27 cellular contexts compared by ENCODE assay signal in the genomic region with DNA sequence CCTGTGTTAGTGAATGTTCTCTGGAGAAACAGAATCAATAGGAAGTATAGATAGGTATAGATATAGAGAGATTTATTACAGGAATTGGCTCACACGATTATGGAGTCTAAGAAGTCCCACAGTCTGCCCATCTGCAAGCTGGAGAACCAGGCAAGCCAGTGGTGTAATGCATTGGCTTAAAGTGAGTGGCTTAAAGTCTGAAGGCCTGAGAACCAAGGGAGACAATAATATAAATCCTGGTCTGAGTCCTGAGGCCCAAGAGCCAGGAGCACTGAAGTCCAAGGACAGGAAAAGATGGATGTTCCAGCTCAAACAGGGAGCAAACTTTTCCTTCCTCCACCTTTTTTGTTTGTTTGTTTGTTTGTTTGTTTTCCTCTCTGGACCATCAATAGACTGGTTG.
"Had no signal": no experiment of that assay in that cellular context is flagged by ENCODE, and none has a peak within 500 bp of the region (broad histone marks: within the 10 kb centered on the region; RNA-seq: fewer than 3 reads in every experiment).

No MANE protein-coding gene starts in this region.

- ATAC-seq: naive thymus-derived CD8-positive, alpha-beta T cell; natural killer cell treated with Interleukin-12 subunit alpha and Interleukin-12 subunit beta and Interleukin-15 and Interleukin-18, amount 100 ng/mL, for 72 hours; right cardiac atrium; right lobe of liver; stimulated activated effector memory CD8-positive, alpha-beta T cell treated with anti-CD3 and anti-CD28 coated beads, Interleukin-12 subunit alpha, Interleukin-12 subunit beta, amount 100 ng/mL, for 72 hours; stimulated activated naive CD8-positive, alpha-beta T cell treated with anti-CD3 and anti-CD28 coated beads, Interleukin-15, amount 100 ng/mL, for 72 hours had no signal

- H3K36me3 ChIP-seq: neural progenitor cell, ovary, right lobe of liver, sigmoid colon, suprapubic skin, thyroid gland, tibial nerve, upper lobe of left lung, vagina had no signal

- H2AFZ ChIP-seq: neural progenitor cell, parathyroid adenoma had no signal

- H3K27me3 ChIP-seq: neural progenitor cell, ovary, right lobe of liver, sigmoid colon, suprapubic skin, testis, thyroid gland, tibial nerve, upper lobe of left lung, vagina had no signal

- H3K27ac ChIP-seq: neural progenitor cell, parathyroid adenoma, psoas muscle, sigmoid colon, suprapubic skin, testis, thyroid gland, upper lobe of left lung, vagina had no signal

- H3K4me1 ChIP-seq: parathyroid adenoma, testis had no signal

- H3K4me3 ChIP-seq: neural progenitor cell, ovary, psoas muscle, right lobe of liver, sigmoid colon, suprapubic skin, testis, thyroid gland, tibial nerve, upper lobe of left lung, vagina had no signal

- H3K9me3 ChIP-seq: ovary, right lobe of liver, sigmoid colon, suprapubic skin, testis, thyroid gland, tibial nerve, upper lobe of left lung, vagina had no signal

- H3K9ac ChIP-seq: neural progenitor cell, parathyroid adenoma had no signal

- DNase-seq: naive thymus-derived CD8-positive, alpha-beta T cell; occipital lobe; ovary; posterior cingulate gyrus; psoas muscle; right cardiac atrium; right lobe of liver; sigmoid colon; small intestine; stimulated activated CD4-positive, alpha-beta T cell treated with anti-CD3 and anti-CD28 coated beads, Interleukin-15, amount 100 ng/mL, for 24 hours; stimulated activated CD4-positive, alpha-beta T cell treated with anti-CD3 and anti-CD28 coated beads, Interleukin-2, amount 100 ng/mL, for 24 hours; stimulated activated CD4-positive, alpha-beta T cell treated with anti-CD3 and anti-CD28 coated beads, Interleukin-2, amount 100 ng/mL, for 48 hours; stimulated activated CD4-positive, alpha-beta T cell treated with anti-CD3 and anti-CD28 coated beads, Interleukin-4, amount 100 ng/mL, for 24 hours; stimulated activated naive B cell treated with anti-CD40 and anti-IgM and Interleukin-4, amounts not matched to agents 10 μg/mL and 1 μg/mL and 100 μg/mL, for 72 hours; stimulated activated naive CD4-positive, alpha-beta T cell treated with Interleukin-2 at 50 U/mL for 16 hours; stimulated activated naive CD8-positive, alpha-beta T cell treated with anti-CD3 and anti-CD28 coated beads, Interleukin-15, amount 100 ng/mL, for 72 hours; testis; thyroid gland; trophoblast cell; upper lobe of left lung had no signal

- H3K79me2 ChIP-seq: parathyroid adenoma had no signal
